In the genomic region with DNA sequence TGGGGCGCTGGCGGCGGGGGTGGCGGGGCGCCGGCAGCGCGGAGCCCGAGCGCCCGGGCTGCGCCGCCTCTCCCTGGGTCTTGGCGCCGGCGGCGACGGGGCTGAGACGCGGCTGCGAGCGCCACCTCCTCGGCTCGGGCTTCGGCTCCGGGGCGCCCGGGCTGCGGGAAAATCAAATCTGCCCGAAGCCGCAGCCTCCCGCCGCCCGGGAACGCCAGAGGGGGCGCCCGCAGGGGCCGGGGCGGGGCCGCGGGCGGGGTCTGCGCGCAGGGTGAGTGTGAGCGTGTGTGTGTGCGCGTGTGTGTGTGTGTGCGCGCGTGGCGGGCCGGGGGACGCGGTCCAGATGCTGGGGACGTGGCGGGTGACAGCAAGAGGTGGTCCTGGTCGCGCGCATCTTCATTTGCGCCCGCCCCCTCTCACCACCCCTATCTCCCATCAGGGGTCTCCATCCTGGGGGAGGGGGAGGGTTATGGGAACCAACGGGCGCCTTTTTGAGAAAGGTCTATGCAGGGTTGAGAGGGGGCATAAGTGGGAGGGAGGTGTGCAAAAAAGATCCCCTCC, we compare ENCODE assay signal across 1 cellular context.
A peak's percentile ranks its signal among the peaks of the same experiment; 100 is the strongest.
TF ChIP-seq lines count a peak whose summit lies in the region.

No MANE protein-coding gene starts in this region.

TF ChIP-seq in IMR-90, 13 proteins besides CTCF, POLR2A, EP300 and RAD21:
- TF ChIP-seq MAZ (IDR thresholded peaks at IDR 0.05; ENCODE audit: borderline replicate concordance, low read depth, low read length) (peak; percentile 47; the same call in 1 of the 2 replicates), FOS (IDR thresholded peaks at IDR 0.05; ENCODE audit: low read depth, low read length) (no peak)
TF ChIP-seq in IMR-90: peak in this region for 1.
